Comparison of ENCODE assay signal across 25 cellular contexts in the genomic region with DNA sequence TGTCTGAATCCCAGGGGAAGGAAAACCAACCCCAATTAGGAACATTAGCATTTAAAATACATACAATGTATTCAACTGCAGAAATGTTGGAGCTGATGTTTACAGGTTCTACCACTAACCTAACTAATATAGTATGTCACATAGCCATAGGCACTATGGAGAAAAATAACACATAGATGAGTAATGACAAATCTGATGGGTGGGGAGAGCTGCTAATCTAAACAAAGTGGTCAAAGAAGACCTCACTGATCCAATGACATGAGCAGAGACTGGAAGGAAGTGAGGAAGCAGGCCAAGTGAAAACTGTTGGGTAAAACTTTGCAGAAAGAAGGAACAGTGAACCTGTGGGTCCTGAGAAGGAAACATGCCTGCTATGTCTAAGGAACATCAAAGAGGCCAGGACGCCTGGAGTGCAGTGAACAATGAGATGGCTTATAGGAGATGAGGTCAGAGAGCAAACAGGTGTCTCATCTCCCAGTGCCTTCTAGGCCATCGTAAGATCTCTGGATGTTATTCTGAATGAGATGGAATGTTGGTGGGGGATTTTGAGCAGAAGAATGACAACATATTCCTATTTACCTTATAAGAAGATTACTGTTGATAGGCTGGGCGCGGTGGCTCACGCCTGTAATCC.
DNase-seq lines count a peak whose midpoint lies in the region; ATAC-seq and TF ChIP-seq lines count a peak whose summit lies in the region.
"Had no signal": no experiment of that assay in that cellular context is flagged by ENCODE, and none has a peak within 500 bp of the region (broad histone marks: within the 10 kb centered on the region; RNA-seq: fewer than 3 reads in every experiment).

No MANE protein-coding gene starts in this region.

- TF ChIP-seq CTCF in PC-3 (conservative IDR thresholded peaks at IDR 0.05; ENCODE audit: low read depth, low read length) (no peak), choroid plexus epithelial cell (conservative IDR thresholded peaks at IDR 0.05; ENCODE audit: low read depth, low read length) (no peak)

- no peak overlapping the region for H3K4me3 ChIP-seq in PC-3 (ENCODE audit: low read length)
- H3K4me3 ChIP-seq in choroid plexus epithelial cell (ENCODE audit: low read depth, low read length) = no peak overlapping the region
- H3K4me3 ChIP-seq: mucosa of descending colon, SJCRH30, tibial artery had no signal

- H3F3A ChIP-seq in PC-3 (ENCODE audit: low read length, unreplicated experiment) = no peaks in the 10 kb centered on the region

- no peaks in the 10 kb centered on the region for H3K79me2 ChIP-seq in PC-3 (ENCODE audit: low read length)

- no peaks in the 10 kb centered on the region for H3K27me3 Mint-ChIP-seq in naive thymus-derived CD8-positive, alpha-beta T cell
- H3K27me3 Mint-ChIP-seq: activated naive CD8-positive, alpha-beta T cell treated with anti-CD3 and anti-CD28 coated beads, Interleukin-2, amount 10 ng/mL, durations not matched to agents 7 days and 5 days had no signal

- peaks cover 26% of the 10 kb centered on the region for H3K4me1 ChIP-seq in PC-3 (ENCODE audit: insufficient read depth, low read length)
- H3K4me1 ChIP-seq: SJCRH30, tibial artery had no signal

- CTCF ChIA-PET in PC-3 (lab: Charles Lee) = no interaction called here

- DNase-seq in ELR (ENCODE audit: low read depth) = peak; percentile 94
- DNase-seq in PC-3 = peak; percentile 80
- DNase-seq in choroid plexus epithelial cell (ENCODE audit: low read depth) = peak; percentile 65
- peak; percentile 47 for DNase-seq in kidney tubule cell (ENCODE audit: low spot score)
- no peak for DNase-seq in COR-L47 (lab: John Stamatoyannopoulos, UW)
- DNase-seq in naive thymus-derived CD8-positive, alpha-beta T cell = no peak
- no peak for DNase-seq in AG08396 (ENCODE audit: low spot score)
- no peak for DNase-seq in activated CD8-positive, alpha-beta memory T cell treated with anti-CD3 and anti-CD28 coated beads, Interleukin-2, amount 50 U/mL, for 4 hours
- DNase-seq: activated CD4-positive, alpha-beta T cell treated with anti-CD3 and anti-CD28 coated beads for 48 hours; activated CD8-positive, alpha-beta memory T cell treated with anti-CD3 and anti-CD28 coated beads, Interleukin-2, amount 10 ng/mL, durations not matched to agents 7 days and 5 days; activated naive CD8-positive, alpha-beta T cell treated with anti-CD3 and anti-CD28 coated beads, Interleukin-2, amount 10 ng/mL, durations not matched to agents 7 days and 5 days; caudate nucleus; DMS153; H9; mucosa of descending colon; NCI-H1417; posterior cingulate gyrus; SJCRH30; stimulated activated CD4-positive, alpha-beta T cell treated with anti-CD3 and anti-CD28 coated beads, Interleukin-1b, Interleukin-23, amount 100 ng/mL, for 48 hours; stimulated activated naive CD4-positive, alpha-beta T cell treated with Interleukin-2 at 50 U/mL for 16 hours; T-helper 1 cell; tibial artery had no signal

- no TSS peak for BruUV-seq in PC-3 (replicated peaks; lab: Mats Ljungman, UMichigan)

- H3K4me3 Mint-ChIP-seq in naive thymus-derived CD8-positive, alpha-beta T cell = no peak overlapping the region
- H3K4me3 Mint-ChIP-seq: activated CD8-positive, alpha-beta memory T cell treated with anti-CD3 and anti-CD28 coated beads, Interleukin-2, amount 10 ng/mL, durations not matched to agents 7 days and 5 days; activated naive CD8-positive, alpha-beta T cell treated with anti-CD3 and anti-CD28 coated beads, Interleukin-2, amount 10 ng/mL, durations not matched to agents 7 days and 5 days; activated T-helper 17 cell treated with anti-CD3 and anti-CD28 coated beads, Interleukin-2, amount 50 U/mL, for 72 hours; H9; neural crest cell had no signal

- intact Hi-C loops in PC-3 (cut with micrococcal nuclease) = no loop called here

- H3K4me2 ChIP-seq in PC-3 (ENCODE audit: low read length) = peak overlapping the region; percentile 43

- H3K27me3 ChIP-seq in PC-3 (ENCODE audit: low read length) = no peaks in the 10 kb centered on the region
- H3K27me3 ChIP-seq: SJCRH30, tibial artery had no signal

- no peaks in the 10 kb centered on the region for H4K20me1 ChIP-seq in PC-3 (ENCODE audit: low read length)

- H3K36me3 Mint-ChIP-seq in naive thymus-derived CD8-positive, alpha-beta T cell = no peaks in the 10 kb centered on the region
- H3K36me3 Mint-ChIP-seq: activated CD8-positive, alpha-beta memory T cell treated with anti-CD3 and anti-CD28 coated beads, Interleukin-2, amount 10 ng/mL, durations not matched to agents 7 days and 5 days; activated naive CD8-positive, alpha-beta T cell treated with anti-CD3 and anti-CD28 coated beads, Interleukin-2, amount 10 ng/mL, durations not matched to agents 7 days and 5 days had no signal

- no peak overlapping the region for H3K27ac Mint-ChIP-seq in naive thymus-derived CD8-positive, alpha-beta T cell
- H3K27ac Mint-ChIP-seq: activated CD8-positive, alpha-beta memory T cell treated with anti-CD3 and anti-CD28 coated beads, Interleukin-2, amount 10 ng/mL, durations not matched to agents 7 days and 5 days; activated naive CD8-positive, alpha-beta T cell treated with anti-CD3 and anti-CD28 coated beads, Interleukin-2, amount 10 ng/mL, durations not matched to agents 7 days and 5 days; activated T-helper 17 cell treated with anti-CD3 and anti-CD28 coated beads, Interleukin-2, amount 50 U/mL, for 72 hours; H9 had no signal

- POLR2A ChIA-PET in PC-3 (lab: Charles Lee; ENCODE audit: unreplicated experiment) = no interaction called here
- POLR2A ChIA-PET in naive thymus-derived CD8-positive, alpha-beta T cell (lab: Charles Lee) = no interaction called here

- H2AFZ ChIP-seq in PC-3 (ENCODE audit: low read length) = no peak overlapping the region

- H3K9me3 Mint-ChIP-seq in naive thymus-derived CD8-positive, alpha-beta T cell = no peaks in the 10 kb centered on the region
- H3K9me3 Mint-ChIP-seq: activated naive CD8-positive, alpha-beta T cell treated with anti-CD3 and anti-CD28 coated beads, Interleukin-2, amount 10 ng/mL, durations not matched to agents 7 days and 5 days; activated T-helper 17 cell treated with anti-CD3 and anti-CD28 coated beads, Interleukin-2, amount 50 U/mL, for 72 hours; neural crest cell had no signal

- no peaks in the 10 kb centered on the region for H3K36me3 ChIP-seq in PC-3 (ENCODE audit: low read depth, low read length)
- H3K36me3 ChIP-seq: SJCRH30, tibial artery had no signal

- H3K9ac ChIP-seq in PC-3 (ENCODE audit: low read length) = no peak overlapping the region

- H3K27ac ChIP-seq in PC-3 (ENCODE audit: low read length) = peak overlapping the region; percentile 47
- H3K27ac ChIP-seq: SJCRH30, tibial artery had no signal

- H3K9me3 ChIP-seq in PC-3 (ENCODE audit: low read length) = no peaks in the 10 kb centered on the region
- H3K9me3 ChIP-seq: mucosa of descending colon, SJCRH30, tibial artery had no signal

- H3K4me1 Mint-ChIP-seq in naive thymus-derived CD8-positive, alpha-beta T cell = no peaks in the 10 kb centered on the region
- H3K4me1 Mint-ChIP-seq: activated CD8-positive, alpha-beta memory T cell treated with anti-CD3 and anti-CD28 coated beads, Interleukin-2, amount 10 ng/mL, durations not matched to agents 7 days and 5 days; activated naive CD8-positive, alpha-beta T cell treated with anti-CD3 and anti-CD28 coated beads, Interleukin-2, amount 10 ng/mL, durations not matched to agents 7 days and 5 days; activated T-helper 17 cell treated with anti-CD3 and anti-CD28 coated beads, Interleukin-2, amount 50 U/mL, for 72 hours; H9; neural crest cell had no signal

- H3K9me2 ChIP-seq in PC-3 (replicated peaks; ENCODE audit: low read length) = no peaks in the 10 kb centered on the region

- ATAC-seq in PC-3 = peak; percentile 84
- ATAC-seq in naive thymus-derived CD8-positive, alpha-beta T cell = no peak
- ATAC-seq: activated CD8-positive, alpha-beta memory T cell treated with anti-CD3 and anti-CD28 coated beads, Interleukin-2, amount 10 ng/mL, durations not matched to agents 7 days and 5 days; activated T-helper 17 cell treated with anti-CD3 and anti-CD28 coated beads, Interleukin-2, amount 50 U/mL, for 72 hours; left lobe of liver; mucosa of descending colon had no signal

Comparison
In these comparisons a context has a peak if more than half of its experiments do, and no peak if none do; other contexts are left out.
1. DNase-seq: peak in ELR (single experiment), PC-3 (single experiment), choroid plexus epithelial cell (single experiment) and kidney tubule cell (single experiment); none in COR-L47 (single experiment), naive thymus-derived CD8-positive, alpha-beta T cell (0 of 10), AG08396 (single experiment) and activated CD8-positive, alpha-beta memory T cell treated with anti-CD3 and anti-CD28 coated beads, Interleukin-2, amount 50 U/mL, for 4 hours (single experiment).